In genomic region chr3:195212749-195213085, GRCh38 we compare ENCODE assay signal across 1 cellular context.
A peak's percentile ranks its signal among the peaks of the same experiment; 100 is the strongest.
TF ChIP-seq lines count a peak whose summit lies in the region.

No MANE protein-coding gene starts in this region.

TF ChIP-seq in K562, 482 proteins besides CTCF, POLR2A, EP300 and RAD21 (continued from another document):
- 0 out of 2 replicates have a peak, but pooled peaks have one; percentile 38 for TF ChIP-seq ZBTB33 (CRISPR knock-in tag; IDR thresholded peaks at IDR 0.05)
- TF ChIP-seq, protein P1, sequence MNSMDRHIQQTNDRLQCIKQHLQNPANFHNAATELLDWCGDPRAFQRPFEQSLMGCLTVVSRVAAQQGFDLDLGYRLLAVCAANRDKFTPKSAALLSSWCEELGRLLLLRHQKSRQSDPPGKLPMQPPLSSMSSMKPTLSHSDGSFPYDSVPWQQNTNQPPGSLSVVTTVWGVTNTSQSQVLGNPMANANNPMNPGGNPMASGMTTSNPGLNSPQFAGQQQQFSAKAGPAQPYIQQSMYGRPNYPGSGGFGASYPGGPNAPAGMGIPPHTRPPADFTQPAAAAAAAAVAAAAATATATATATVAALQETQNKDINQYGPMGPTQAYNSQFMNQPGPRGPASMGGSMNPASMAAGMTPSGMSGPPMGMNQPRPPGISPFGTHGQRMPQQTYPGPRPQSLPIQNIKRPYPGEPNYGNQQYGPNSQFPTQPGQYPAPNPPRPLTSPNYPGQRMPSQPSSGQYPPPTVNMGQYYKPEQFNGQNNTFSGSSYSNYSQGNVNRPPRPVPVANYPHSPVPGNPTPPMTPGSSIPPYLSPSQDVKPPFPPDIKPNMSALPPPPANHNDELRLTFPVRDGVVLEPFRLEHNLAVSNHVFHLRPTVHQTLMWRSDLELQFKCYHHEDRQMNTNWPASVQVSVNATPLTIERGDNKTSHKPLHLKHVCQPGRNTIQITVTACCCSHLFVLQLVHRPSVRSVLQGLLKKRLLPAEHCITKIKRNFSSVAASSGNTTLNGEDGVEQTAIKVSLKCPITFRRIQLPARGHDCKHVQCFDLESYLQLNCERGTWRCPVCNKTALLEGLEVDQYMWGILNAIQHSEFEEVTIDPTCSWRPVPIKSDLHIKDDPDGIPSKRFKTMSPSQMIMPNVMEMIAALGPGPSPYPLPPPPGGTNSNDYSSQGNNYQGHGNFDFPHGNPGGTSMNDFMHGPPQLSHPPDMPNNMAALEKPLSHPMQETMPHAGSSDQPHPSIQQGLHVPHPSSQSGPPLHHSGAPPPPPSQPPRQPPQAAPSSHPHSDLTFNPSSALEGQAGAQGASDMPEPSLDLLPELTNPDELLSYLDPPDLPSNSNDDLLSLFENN (IDR thresholded peaks at IDR 0.05; ENCODE audit: low read depth in 2 of 2, low read length in 2 of 2), result no peak
- no peak for TF ChIP-seq CXXC5 (CRISPR knock-in tag; IDR thresholded peaks at IDR 0.05)
